Comparison of ENCODE assay signal across 10 cellular contexts in the genomic region with DNA sequence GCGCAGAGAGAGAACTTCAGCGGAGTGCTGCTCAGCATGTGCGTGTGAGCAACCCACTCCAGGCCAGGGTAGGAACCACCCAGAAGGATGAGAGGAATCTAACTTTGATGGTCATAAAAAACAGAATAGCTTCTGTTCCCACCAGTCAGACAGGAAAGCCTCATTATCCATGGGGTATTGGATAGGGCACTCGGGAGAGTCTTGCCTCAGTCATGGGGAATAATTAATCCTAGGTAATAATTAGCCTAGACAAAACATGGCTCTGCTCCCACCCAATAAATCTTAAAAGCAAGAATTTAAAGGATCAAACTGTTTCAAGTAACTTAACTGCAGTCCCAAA. TPM values are rescaled to one million over a fixed set of nuclear protein-coding genes. Genes with fewer than 3 reads are reported as not detected.
DNase-seq lines count a peak whose midpoint lies in the region; ATAC-seq, FAIRE-seq and TF ChIP-seq lines count a peak whose summit lies in the region.
"Had no signal": no experiment of that assay in that cellular context is flagged by ENCODE, and none has a peak within 500 bp of the region (broad histone marks: within the 10 kb centered on the region; RNA-seq: fewer than 3 reads in every experiment).

No MANE protein-coding gene starts in this region.

- no peaks in the 10 kb centered on the region for H3K27me3 Mint-ChIP-seq in Calu3 (ENCODE audit: unreplicated experiment)

- TF ChIP-seq EP300 in K562 (IDR thresholded peaks at IDR 0.05; ENCODE audit: low read length) = no peak

- H3K36me3 ChIP-seq in K562 (ENCODE audit: control insufficient read depth, insufficient read depth, low read length) (no peaks in the 10 kb centered on the region), keratinocyte (ENCODE audit: control insufficient read depth in 2 of 2, extremely low read depth in 1 of 2, insufficient read depth in 2 of 2, low read length in 2 of 2) (no peaks in the 10 kb centered on the region), rectal smooth muscle tissue (ENCODE audit: control insufficient read depth, insufficient read depth, low read length) (no peaks in the 10 kb centered on the region)

- POLR2A ChIA-PET in K562 (lab: Yijun Ruan, JAX) = interaction anchor here (0.6 to 1.7 kb wide), 2 partner anchors 9 to 241 kb away, joined by 3 to 10 read pairs; no protein-coding TSS in a partner anchor

- no peaks in the 10 kb centered on the region for H3K79me2 ChIP-seq in K562 (ENCODE audit: control insufficient read depth, insufficient read depth, low read length)
- H3K79me2 ChIP-seq in keratinocyte (ENCODE audit: control insufficient read depth, insufficient read depth, low read length) = no peaks in the 10 kb centered on the region

- 0 out of 2 replicates have a peak overlapping the region, but pooled peaks have one; percentile 6 for H3K4me3 ChIP-seq in K562
- peak overlapping the region in 1 of 3 experiments; percentile 55 for H3K4me3 ChIP-seq in keratinocyte (ENCODE audit: control insufficient read depth in 2 of 3, extremely low read depth in 1 of 3, insufficient read depth in 2 of 3, low read depth in 1 of 3, low read length in 3 of 3)
- peak overlapping the region; percentile 35 for H3K4me3 ChIP-seq in rectal smooth muscle tissue (ENCODE audit: low read length)

- H3K4me1 ChIP-seq in K562 (replicated peaks in 1 of 2; ENCODE audit: control insufficient read depth in 2 of 2, insufficient read depth in 2 of 2, low read length in 2 of 2) = peaks cover 4 to 9% of the 10 kb centered on the region in 2 experiments; a peak in 4 of 5 replicates
- H3K4me1 ChIP-seq in keratinocyte (ENCODE audit: control insufficient read depth, extremely low read depth, insufficient read depth, low read length) = peaks cover 8% of the 10 kb centered on the region
- H3K4me1 ChIP-seq in rectal smooth muscle tissue (ENCODE audit: control insufficient read depth, insufficient read depth, low read length) = no peaks in the 10 kb centered on the region

- H3K27me3 ChIP-seq in K562 (ENCODE audit: control insufficient read depth in 2 of 2, insufficient read depth in 2 of 2, low read length in 2 of 2) = no peaks in the 10 kb centered on the region
- H3K27me3 ChIP-seq in keratinocyte (ENCODE audit: control insufficient read depth, extremely low read depth, insufficient read depth, low read length) = no peaks in the 10 kb centered on the region
- H3K27me3 ChIP-seq in rectal smooth muscle tissue (ENCODE audit: control insufficient read depth, insufficient read depth, low read length) = no peaks in the 10 kb centered on the region

- no peak for DNase-seq in Calu3
- no peak for DNase-seq in K562 (ENCODE audit: extremely low read depth in 1 of 4, low spot score in 3 of 4)
- DNase-seq in keratinocyte (ENCODE audit: low read depth, low spot score) = no peak
- DNase-seq in posterior vena cava (ENCODE audit: low spot score) = no peak
- no peak for DNase-seq in NCI-H345 treated with DMSO at 0.1 percent for 48 hours (lab: John Stamatoyannopoulos, UW; ENCODE audit: unreplicated experiment)
- DNase-seq: activated CD4-positive, alpha-beta T cell treated with anti-CD3 and anti-CD28 coated beads, Interleukin-2, amount 50 U/mL, for 1 hour; NCI-H1694 had no signal

- H3K9me1 ChIP-seq in K562 (ENCODE audit: control insufficient read depth, insufficient read depth, low read length) = no peaks in the 10 kb centered on the region
- H3K9me1 ChIP-seq in keratinocyte (ENCODE audit: control insufficient read depth, extremely low read depth, insufficient read depth, low read length) = no peaks in the 10 kb centered on the region

- no peak for TF ChIP-seq POLR2A in K562 (conservative IDR thresholded peaks at IDR 0.05)

- intact Hi-C loops in Calu3 (cut with micrococcal nuclease; ENCODE audit: unreplicated experiment) (no loop called here), K562 (cut with micrococcal nuclease) (no loop called here), posterior vena cava (cut with DNase I) (no loop called here)

- peak overlapping the region; percentile 32 to 86; a peak in 2 of 4 replicates for H3K9ac ChIP-seq in K562 (ENCODE audit: insufficient read depth in 1 of 2, low read depth in 2 of 2, low read length in 2 of 2)
- H3K9ac ChIP-seq in keratinocyte (ENCODE audit: control insufficient read depth, extremely low read depth, insufficient read depth, low read length) = peak overlapping the region; percentile 42
- H3K9ac ChIP-seq in rectal smooth muscle tissue (ENCODE audit: low read length) = no peak overlapping the region

- dilution Hi-C loops in keratinocyte (cut with MboI; ENCODE audit: extremely low pct_ligation_motif_present, low sequenced_read_pairs) = no loop called here

- H3K4me2 ChIP-seq in K562 (ENCODE audit: insufficient read depth, low read length) = peak overlapping the region; percentile 67
- peak overlapping the region; percentile 76 for H3K4me2 ChIP-seq in keratinocyte (ENCODE audit: control insufficient read depth, extremely low read depth, insufficient read depth, low read depth, low read length)

- no peaks in the 10 kb centered on the region for H4K20me1 ChIP-seq in K562 (replicated peaks; ENCODE audit: control insufficient read depth, insufficient read depth, low read length)
- H4K20me1 ChIP-seq in keratinocyte (ENCODE audit: control insufficient read depth, extremely low read depth, insufficient read depth, low read length) = no peaks in the 10 kb centered on the region

- CTCF ChIA-PET in Calu3 (lab: Charles Lee) (interaction anchor here (2.0 kb wide), 1 partner anchor 9 kb away, joined by 5 read pairs; no protein-coding TSS in a partner anchor), K562 (lab: Yijun Ruan, JAX; ENCODE audit: low intra/inter-chr PET ratio) (no interaction called here)

- BruUV-seq in Calu3 (replicated peaks; lab: Mats Ljungman, UMichigan) = no TSS peak
- no TSS peak for BruUV-seq in K562 (replicated peaks; lab: Mats Ljungman, UMichigan)

- H3K27ac ChIP-seq in K562 (ENCODE audit: extremely low read depth, low read depth, low read length) = no peak overlapping the region
- H3K27ac ChIP-seq in keratinocyte (ENCODE audit: control insufficient read depth, insufficient read depth, low read length) = no peak overlapping the region
- peak overlapping the region; percentile 30 for H3K27ac ChIP-seq in rectal smooth muscle tissue (ENCODE audit: low read depth, low read length)

- peak overlapping the region; percentile 66 for H3K4me3 Mint-ChIP-seq in Calu3 (ENCODE audit: low read depth, unreplicated experiment)

- TF ChIP-seq CTCF in Calu3 (IDR thresholded peaks at IDR 0.05; ENCODE audit: unreplicated experiment) (no peak), K562 (IDR thresholded peaks at IDR 0.05 in 2 of 3, conservative IDR thresholded peaks at IDR 0.05 in 1 of 3; ENCODE audit: insufficient read depth in 2 of 3, low read depth in 1 of 3, low read length in 3 of 3) (no peak), keratinocyte (optimal IDR thresholded peaks at IDR 0.05 in 1 of 3, IDR thresholded peaks at IDR 0.05 in 1 of 3, conservative IDR thresholded peaks at IDR 0.05 in 1 of 3; ENCODE audit: extremely low read depth in 1 of 3, insufficient read depth in 2 of 3, low read length in 3 of 3) (no peak)

- peaks cover 5% of the 10 kb centered on the region for H3K36me3 Mint-ChIP-seq in Calu3 (ENCODE audit: insufficient read depth, unreplicated experiment)

- H2AFZ ChIP-seq in K562 (ENCODE audit: low read depth, low read length) (peak overlapping the region; percentile 96), keratinocyte (ENCODE audit: control insufficient read depth, low read length) (peak overlapping the region; percentile 94)

- WGBS in K562 (ENCODE audit: insufficient coverage, low coverage, missing lambda C conversion rate) = 63% methylated on average over 3 of the region's 4 CpGs

- ATAC-seq in K562 (peak; percentile 43), GM19467 (IDR thresholded peaks at IDR 0.05; ENCODE audit: unreplicated experiment) (no peak), GM21723 (IDR thresholded peaks at IDR 0.05; ENCODE audit: unreplicated experiment) (no peak)

- no peaks in the 10 kb centered on the region for H3K9me3 Mint-ChIP-seq in Calu3 (ENCODE audit: low read depth, unreplicated experiment)

- TF ChIP-seq RAD21 in K562 (CRISPR knock-in tag; conservative IDR thresholded peaks at IDR 0.05 in 1 of 2, IDR thresholded peaks at IDR 0.05 in 1 of 2) = no peak

- in situ Hi-C loops in K562 (cut with MboI) = no loop called here

- peaks cover 12% of the 10 kb centered on the region for H3K4me1 Mint-ChIP-seq in Calu3 (ENCODE audit: low read depth, unreplicated experiment)

- H3K27ac Mint-ChIP-seq in Calu3 (ENCODE audit: unreplicated experiment) = peak overlapping the region; percentile 64

- H3K9me3 ChIP-seq in K562 (replicated peaks; ENCODE audit: control insufficient read depth, insufficient read depth, low read depth, low read length) (no peaks in the 10 kb centered on the region), keratinocyte (ENCODE audit: control insufficient read depth, low read depth, low read length) (no peaks in the 10 kb centered on the region)

- no peak for FAIRE-seq in K562 (lab: Jason Lieb, UNC)
- no peak for FAIRE-seq in keratinocyte (lab: Jason Lieb, UNC)

RNA-seq across cellular contexts. Expression of gene LDLRAD1, which starts 35.3 kb away (rescaled TPM):
- total RNA-seq in Calu3 (2022) (0.24 TPM in 1 of 2 replicates, not detected in the other), K562 (2014; rRNA removed) (not detected in 2 replicates), K562 (2014; rRNA removed; fragmentation: Illumina TruSeq; extraction: Trizol) (not detected in 2 replicates), K562 (2015; rRNA removed; fragmentation: Illumina TruSeq; extraction: Trizol) (not detected in 2 replicates), K562 (2021) (not detected in 2 replicates), posterior vena cava (not detected)
- total RNA-seq in K562 (2011; cell fraction: chromatin; rRNA removed; ENCODE audit: low replicate concordance) = not detected in 2 replicates
- not detected in 2 replicates for total RNA-seq in K562 (2011; cell fraction: nucleolus; rRNA removed)
- total RNA-seq in K562 (2011; cell fraction: nucleoplasm; rRNA removed) = not detected in 2 replicates
- polyA plus RNA-seq in K562 (2011; rRNA removed) (not detected in 2 replicates), K562 (2014; fragmentation: Illumina TruSeq; extraction: Trizol) (not detected in 2 replicates), K562 (2014; fragmentation: Nextera tagmentation; extraction: Ambion mirVana) (not detected), K562 (2014; rRNA removed) (not detected in 2 replicates), keratinocyte (not detected in 3 replicates)
- polyA plus RNA-seq in K562 (2011; cell fraction: cytosol; rRNA removed) = not detected in 2 replicates
- polyA plus RNA-seq in K562 (2011; cell fraction: nucleus; rRNA removed) = not detected in 2 replicates
- not detected in 2 replicates for polyA plus RNA-seq in K562 (2012)
- not detected in 2 replicates for polyA minus RNA-seq in K562 (2011; rRNA and poly(A)+ RNA removed)
- polyA minus RNA-seq in K562 (2011; cell fraction: cytosol; rRNA and poly(A)+ RNA removed) = not detected in 2 replicates
- not detected in 2 replicates for polyA minus RNA-seq in K562 (2011; cell fraction: nucleus; rRNA and poly(A)+ RNA removed)
- polyA plus RNA-seq in keratinocyte (2011; ENCODE audit: low read depth) = not detected
- not detected in 2 replicates for polyA plus RNA-seq in keratinocyte (2011; cell fraction: cytosol; rRNA removed)
- polyA plus RNA-seq in keratinocyte (2011; cell fraction: nucleus; rRNA removed) = not detected in 2 replicates
- polyA plus RNA-seq in keratinocyte (2012; ENCODE audit: low replicate concordance) = not detected in 2 replicates
- polyA minus RNA-seq in keratinocyte = not detected in 3 replicates
- not detected for polyA minus RNA-seq in keratinocyte (2011; cell fraction: cytosol; rRNA and poly(A)+ RNA removed)
- polyA minus RNA-seq in keratinocyte (2011; cell fraction: nucleus; rRNA and poly(A)+ RNA removed) = not detected in 2 replicates

RNA-seq across cellular contexts. Expression of gene LRRC42, which starts 36.6 kb away (rescaled TPM):
- total RNA-seq in Calu3 (2022) (23.8 and 24.9 TPM in 2 replicates), K562 (2014; rRNA removed) (26.0 and 26.2 TPM in 2 replicates), K562 (2014; rRNA removed; fragmentation: Illumina TruSeq; extraction: Trizol) (39.0 and 45.4 TPM in 2 replicates), K562 (2015; rRNA removed; fragmentation: Illumina TruSeq; extraction: Trizol) (35.0 and 35.5 TPM in 2 replicates), K562 (2021) (40.1 and 42.7 TPM in 2 replicates), posterior vena cava (10 to 100 TPM; 14.2 to 17.9 TPM)
- total RNA-seq in K562 (2011; cell fraction: chromatin; rRNA removed; ENCODE audit: low replicate concordance) = 17.8 and 28.0 TPM in 2 replicates
- total RNA-seq in K562 (2011; cell fraction: nucleolus; rRNA removed) = 12.8 and 13.8 TPM in 2 replicates
- 15.5 and 17.3 TPM in 2 replicates for total RNA-seq in K562 (2011; cell fraction: nucleoplasm; rRNA removed)
- polyA plus RNA-seq in K562 (2011; rRNA removed) (51.9 and 64.1 TPM in 2 replicates), K562 (2014; fragmentation: Illumina TruSeq; extraction: Trizol) (42.0 and 42.9 TPM in 2 replicates), K562 (2014; fragmentation: Nextera tagmentation; extraction: Ambion mirVana) (10 to 100 TPM; 17.3 to 19.1 TPM), K562 (2014; rRNA removed) (33.6 and 35.2 TPM in 2 replicates), keratinocyte (45.7 to 70.6 TPM (median 61.8 TPM) in 3 replicates)
- polyA plus RNA-seq in K562 (2011; cell fraction: cytosol; rRNA removed) = 28.3 and 36.7 TPM in 2 replicates
- 17.0 and 23.4 TPM in 2 replicates for polyA plus RNA-seq in K562 (2011; cell fraction: nucleus; rRNA removed)
- polyA plus RNA-seq in K562 (2012) = 39.1 and 44.1 TPM in 2 replicates
- polyA minus RNA-seq in K562 (2011; rRNA and poly(A)+ RNA removed) = 39.8 and 45.6 TPM in 2 replicates
- 24.0 and 25.1 TPM in 2 replicates for polyA minus RNA-seq in K562 (2011; cell fraction: cytosol; rRNA and poly(A)+ RNA removed)
- 5.8 and 14.1 TPM in 2 replicates for polyA minus RNA-seq in K562 (2011; cell fraction: nucleus; rRNA and poly(A)+ RNA removed)
- 64.1 TPM for polyA plus RNA-seq in keratinocyte (2011; ENCODE audit: low read depth)
- 53.6 and 75.3 TPM in 2 replicates for polyA plus RNA-seq in keratinocyte (2011; cell fraction: cytosol; rRNA removed)
- 47.5 and 48.3 TPM in 2 replicates for polyA plus RNA-seq in keratinocyte (2011; cell fraction: nucleus; rRNA removed)
- polyA plus RNA-seq in keratinocyte (2012; ENCODE audit: low replicate concordance) = 53.2 and 55.2 TPM in 2 replicates
- polyA minus RNA-seq in keratinocyte = 20.1 to 38.2 TPM (median 33.0 TPM) in 3 replicates
- polyA minus RNA-seq in keratinocyte (2011; cell fraction: cytosol; rRNA and poly(A)+ RNA removed) = 36.6 TPM
- 18.9 and 26.2 TPM in 2 replicates for polyA minus RNA-seq in keratinocyte (2011; cell fraction: nucleus; rRNA and poly(A)+ RNA removed)

RNA-seq across cellular contexts. Expression of gene IFT25, which starts 37.2 kb away (rescaled TPM):
- total RNA-seq in Calu3 (2022) (25.8 and 30.0 TPM in 2 replicates), K562 (2014; rRNA removed) (167 and 181 TPM in 2 replicates), K562 (2014; rRNA removed; fragmentation: Illumina TruSeq; extraction: Trizol) (147 and 167 TPM in 2 replicates), K562 (2015; rRNA removed; fragmentation: Illumina TruSeq; extraction: Trizol) (189 and 209 TPM in 2 replicates), K562 (2021) (93.6 and 94.4 TPM in 2 replicates), posterior vena cava (10 to 100 TPM; 22.5 to 23.7 TPM)
- total RNA-seq in K562 (2011; cell fraction: chromatin; rRNA removed; ENCODE audit: low replicate concordance) = 66.3 and 178 TPM in 2 replicates
- 42.0 and 52.9 TPM in 2 replicates for total RNA-seq in K562 (2011; cell fraction: nucleolus; rRNA removed)
- total RNA-seq in K562 (2011; cell fraction: nucleoplasm; rRNA removed) = 98.8 and 143 TPM in 2 replicates
- polyA plus RNA-seq in K562 (2011; rRNA removed) (110 and 150 TPM in 2 replicates), K562 (2014; fragmentation: Illumina TruSeq; extraction: Trizol) (153 and 157 TPM in 2 replicates), K562 (2014; fragmentation: Nextera tagmentation; extraction: Ambion mirVana) (100 to 1,000 TPM; 168 to 178 TPM), K562 (2014; rRNA removed) (202 and 206 TPM in 2 replicates), keratinocyte (24.5 to 64.3 TPM (median 26.4 TPM) in 3 replicates)
- 16.5 and 38.3 TPM in 2 replicates for polyA plus RNA-seq in K562 (2011; cell fraction: cytosol; rRNA removed)
- polyA plus RNA-seq in K562 (2011; cell fraction: nucleus; rRNA removed) = 68.4 and 110 TPM in 2 replicates
- polyA plus RNA-seq in K562 (2012) = 81.2 and 153 TPM in 2 replicates
- polyA minus RNA-seq in K562 (2011; rRNA and poly(A)+ RNA removed) = 39.2 and 55.5 TPM in 2 replicates
- polyA minus RNA-seq in K562 (2011; cell fraction: cytosol; rRNA and poly(A)+ RNA removed) = 14.8 and 15.3 TPM in 2 replicates
- 39.7 and 75.0 TPM in 2 replicates for polyA minus RNA-seq in K562 (2011; cell fraction: nucleus; rRNA and poly(A)+ RNA removed)
- polyA plus RNA-seq in keratinocyte (2011; ENCODE audit: low read depth) = 14.1 TPM
- 25.8 and 48.8 TPM in 2 replicates for polyA plus RNA-seq in keratinocyte (2011; cell fraction: cytosol; rRNA removed)
- 21.3 and 31.3 TPM in 2 replicates for polyA plus RNA-seq in keratinocyte (2011; cell fraction: nucleus; rRNA removed)
- 17.1 and 40.5 TPM in 2 replicates for polyA plus RNA-seq in keratinocyte (2012; ENCODE audit: low replicate concordance)
- 0.62 to 9.0 TPM (median 2.6 TPM) in 3 replicates for polyA minus RNA-seq in keratinocyte
- polyA minus RNA-seq in keratinocyte (2011; cell fraction: cytosol; rRNA and poly(A)+ RNA removed) = 10.4 TPM
- 4.5 and 9.5 TPM in 2 replicates for polyA minus RNA-seq in keratinocyte (2011; cell fraction: nucleus; rRNA and poly(A)+ RNA removed)
